ENCODE assay signal across 11 cellular contexts in genomic region chr1:184881941-184882648, GRCh38.
DNase-seq lines count a peak whose midpoint lies in the region; ATAC-seq, FAIRE-seq and TF ChIP-seq lines count a peak whose summit lies in the region.
"Had no signal": no experiment of that assay in that cellular context is flagged by ENCODE, and none has a peak within 500 bp of the region (broad histone marks: within the 10 kb centered on the region; RNA-seq: fewer than 3 reads in every experiment).

No MANE protein-coding gene starts in this region.

- peaks cover 3 to 95% (median 65%) of the 10 kb centered on the region in 12 donors for H3K4me1 ChIP-seq in heart left ventricle

- peaks cover 100% of the 10 kb centered on the region for H3K27me3 Mint-ChIP-seq in MCF 10A (ENCODE audit: insufficient read depth, unreplicated experiment)
- H3K27me3 Mint-ChIP-seq: naive B cell had no signal

- no peak overlapping the region for H3K4me3 Mint-ChIP-seq in MCF 10A (ENCODE audit: unreplicated experiment)
- H3K4me3 Mint-ChIP-seq: endodermal cell; T-helper 1 cell treated with Interleukin-12 subunit alpha and Interleukin-12 subunit beta and Interleukin-4 antibody, amounts not matched to agents 30 μg/mL and 1 μg/mL, for 36 hours had no signal

- DNase-seq in AG20443 (ENCODE audit: low spot score): peak; percentile 67
- peak; percentile 34 for DNase-seq in RPMI7951 (ENCODE audit: low read depth)
- no peak for DNase-seq in heart left ventricle
- DNase-seq in GM12891 (ENCODE audit: insufficient read length, low spot score): no peak
- DNase-seq in MCF 10A (ENCODE audit: unreplicated experiment): no peak
- no peak for DNase-seq in putamen (ENCODE audit: low spot score)
- DNase-seq: endodermal cell, naive B cell had no signal

- POLR2A ChIA-PET in MCF 10A (lab: Yijun Ruan, JAX): interaction anchor here (1.0 kb wide), 1 partner anchor 11 kb away, joined by 3 read pairs; no protein-coding TSS in a partner anchor

- H3K9me3 Mint-ChIP-seq in MCF 10A (ENCODE audit: unreplicated experiment): no peaks in the 10 kb centered on the region
- H3K9me3 Mint-ChIP-seq: endodermal cell; naive B cell; T-helper 1 cell treated with Interleukin-12 subunit alpha and Interleukin-12 subunit beta and Interleukin-4 antibody, amounts not matched to agents 30 μg/mL and 1 μg/mL, for 36 hours had no signal

- ATAC-seq in GM21423 (IDR thresholded peaks at IDR 0.05; ENCODE audit: unreplicated experiment) (peak; percentile 41), heart left ventricle (peak; percentile 45 to 62 (median 54)), HG03108 (IDR thresholded peaks at IDR 0.05; ENCODE audit: unreplicated experiment) (no peak)

- no peaks in the 10 kb centered on the region for H3K36me3 Mint-ChIP-seq in MCF 10A (ENCODE audit: insufficient read depth, unreplicated experiment)
- H3K36me3 Mint-ChIP-seq: naive B cell had no signal

- no peak for TF ChIP-seq CTCF in heart left ventricle (IDR thresholded peaks at IDR 0.05)
- TF ChIP-seq CTCF in MCF 10A (IDR thresholded peaks at IDR 0.05; ENCODE audit: unreplicated experiment): no peak

- H3K4me1 Mint-ChIP-seq in MCF 10A (ENCODE audit: insufficient read depth, unreplicated experiment): no peaks in the 10 kb centered on the region
- H3K4me1 Mint-ChIP-seq: naive B cell had no signal

- BruUV-seq in MCF 10A (replicated peaks; lab: Mats Ljungman, UMichigan): no TSS peak

- intact Hi-C loops in heart left ventricle (cut with DNase I): loop anchor here in 4 of 10 donors (5.0 to 10.0 kb wide), 5 partner anchors 50 to 93 kb away; partner anchors contain the start of gene NIBAN1 (in 3 of the 4)
- intact Hi-C loops in MCF 10A (cut with micrococcal nuclease): no loop called here

- no peaks in the 10 kb centered on the region for H3K9me3 ChIP-seq in heart left ventricle

- WGBS in heart left ventricle, 4 donors: 60 to 70% (median 62%) methylated on average over 6 of the region's 6 CpGs

- no peak overlapping the region for H3K27ac Mint-ChIP-seq in MCF 10A (ENCODE audit: low read depth, unreplicated experiment)
- H3K27ac Mint-ChIP-seq: endodermal cell, naive B cell had no signal

- no peak for TF ChIP-seq POLR2A in heart left ventricle (IDR thresholded peaks at IDR 0.05)
- no peak for TF ChIP-seq POLR2A in GM12891 (IDR thresholded peaks at IDR 0.05; ENCODE audit: low read depth, low read length)

- H3K27me3 ChIP-seq in heart left ventricle: no peaks in the 10 kb centered on the region

- H3K4me3 ChIP-seq in heart left ventricle: peak overlapping the region in 1 of 12 donors; percentile 3

- no peak for FAIRE-seq in GM12891 (lab: Jason Lieb, UNC)

- H3K27ac ChIP-seq in heart left ventricle: peak overlapping the region; percentile 52 to 91 (median 78)

- CTCF ChIA-PET in MCF 10A (lab: Yijun Ruan, JAX): interaction anchor here (0.8 to 1.2 kb wide), 2 partner anchors 44 to 77 kb away, joined by 3 read pairs; no protein-coding TSS in a partner anchor

- peaks cover 0 to 34% (median 14%) of the 10 kb centered on the region in 9 donors for H3K36me3 ChIP-seq in heart left ventricle

TF ChIP-seq in GM12891, 5 proteins besides CTCF, POLR2A, EP300 and RAD21:
- TF ChIP-seq SPI1 (IDR thresholded peaks at IDR 0.05; ENCODE audit: low read depth, low read length) (no peak), POU2F2 (IDR thresholded peaks at IDR 0.05; ENCODE audit: low read depth, low read length) (no peak), POLR2AphosphoS5 (IDR thresholded peaks at IDR 0.05; ENCODE audit: low read depth, low read length) (no peak)

Comparison
In these comparisons a context has a peak if more than half of its experiments do, and no peak if none do; other contexts are left out.
1. DNase-seq: peak in AG20443 (single experiment) and RPMI7951 (single experiment); none in heart left ventricle (0 of 5), GM12891 (single experiment), MCF 10A (single experiment) and putamen (single experiment).